Comparison of ENCODE assay signal across 2 cellular contexts in the genomic region with DNA sequence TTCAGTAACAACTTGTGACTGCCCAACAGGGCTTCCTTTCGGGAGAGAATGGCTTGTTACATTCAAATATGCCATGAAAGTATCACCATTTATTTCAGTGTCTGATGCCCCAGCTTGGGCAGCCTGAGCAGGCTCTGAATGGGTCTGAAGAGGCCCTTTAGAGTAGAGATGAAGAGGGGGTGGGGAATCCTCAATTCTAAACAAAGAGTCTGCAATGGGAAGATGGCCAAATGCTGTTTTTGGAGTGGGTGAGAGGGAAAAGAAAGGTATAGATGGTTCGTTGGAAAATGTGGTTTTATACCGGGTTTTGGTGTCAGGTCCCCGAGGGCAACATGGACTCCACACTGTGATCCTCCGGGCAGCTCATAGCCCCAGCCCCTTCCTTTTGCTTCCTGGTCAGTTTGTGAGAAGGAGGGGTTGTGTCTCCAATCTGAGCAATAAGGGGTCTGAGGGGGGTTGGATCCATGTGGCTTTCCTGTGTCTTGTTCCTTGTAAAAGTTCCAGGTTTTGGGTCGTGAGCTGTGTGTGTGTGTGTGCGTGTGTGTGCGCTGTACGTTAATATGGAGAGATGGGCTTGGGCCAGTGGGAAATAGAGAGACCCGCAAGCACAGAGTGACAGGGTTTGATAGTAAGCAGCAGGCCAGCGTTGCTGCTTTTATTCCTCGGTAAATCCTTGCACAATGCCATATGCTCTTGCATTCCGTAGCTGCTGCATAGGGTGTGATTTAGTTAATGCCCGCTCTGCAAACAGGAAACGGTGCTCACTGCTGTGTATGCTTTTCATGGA.
TF ChIP-seq lines count a peak whose summit lies in the region.

No MANE protein-coding gene starts in this region.

TF ChIP-seq in H1, 55 proteins besides CTCF, POLR2A, EP300 and RAD21 (continued from another document):
- TF ChIP-seq CEBPB (IDR thresholded peaks at IDR 0.05; ENCODE audit: low read depth, low read length), result peak; percentile 29; the same call in 1 of the 2 replicates
- no peak for TF ChIP-seq RNF2 (IDR thresholded peaks at IDR 0.05; ENCODE audit: borderline replicate concordance, low read depth, low read length, missing control alignments, poor library complexity, severe bottlenecking)
- TF ChIP-seq POLR2AphosphoS5 (IDR thresholded peaks at IDR 0.05; ENCODE audit: low read depth, low read length), result peak; percentile 34; the same call in 1 of the 2 replicates

TF ChIP-seq in neural cell, 6 proteins besides CTCF, POLR2A, EP300 and RAD21 (continued from another document):
- TF ChIP-seq, protein P1, sequence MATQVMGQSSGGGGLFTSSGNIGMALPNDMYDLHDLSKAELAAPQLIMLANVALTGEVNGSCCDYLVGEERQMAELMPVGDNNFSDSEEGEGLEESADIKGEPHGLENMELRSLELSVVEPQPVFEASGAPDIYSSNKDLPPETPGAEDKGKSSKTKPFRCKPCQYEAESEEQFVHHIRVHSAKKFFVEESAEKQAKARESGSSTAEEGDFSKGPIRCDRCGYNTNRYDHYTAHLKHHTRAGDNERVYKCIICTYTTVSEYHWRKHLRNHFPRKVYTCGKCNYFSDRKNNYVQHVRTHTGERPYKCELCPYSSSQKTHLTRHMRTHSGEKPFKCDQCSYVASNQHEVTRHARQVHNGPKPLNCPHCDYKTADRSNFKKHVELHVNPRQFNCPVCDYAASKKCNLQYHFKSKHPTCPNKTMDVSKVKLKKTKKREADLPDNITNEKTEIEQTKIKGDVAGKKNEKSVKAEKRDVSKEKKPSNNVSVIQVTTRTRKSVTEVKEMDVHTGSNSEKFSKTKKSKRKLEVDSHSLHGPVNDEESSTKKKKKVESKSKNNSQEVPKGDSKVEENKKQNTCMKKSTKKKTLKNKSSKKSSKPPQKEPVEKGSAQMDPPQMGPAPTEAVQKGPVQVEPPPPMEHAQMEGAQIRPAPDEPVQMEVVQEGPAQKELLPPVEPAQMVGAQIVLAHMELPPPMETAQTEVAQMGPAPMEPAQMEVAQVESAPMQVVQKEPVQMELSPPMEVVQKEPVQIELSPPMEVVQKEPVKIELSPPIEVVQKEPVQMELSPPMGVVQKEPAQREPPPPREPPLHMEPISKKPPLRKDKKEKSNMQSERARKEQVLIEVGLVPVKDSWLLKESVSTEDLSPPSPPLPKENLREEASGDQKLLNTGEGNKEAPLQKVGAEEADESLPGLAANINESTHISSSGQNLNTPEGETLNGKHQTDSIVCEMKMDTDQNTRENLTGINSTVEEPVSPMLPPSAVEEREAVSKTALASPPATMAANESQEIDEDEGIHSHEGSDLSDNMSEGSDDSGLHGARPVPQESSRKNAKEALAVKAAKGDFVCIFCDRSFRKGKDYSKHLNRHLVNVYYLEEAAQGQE (IDR thresholded peaks at IDR 0.05; ENCODE audit: borderline replicate concordance), result no peak
- TF ChIP-seq POLR2AphosphoS5 (IDR thresholded peaks at IDR 0.05), result no peak
- no peak for TF ChIP-seq TAF1 (IDR thresholded peaks at IDR 0.05; ENCODE audit: low read depth)
- no peak for TF ChIP-seq EZH2 (IDR thresholded peaks at IDR 0.05; ENCODE audit: borderline replicate concordance, insufficient read depth, low read length, poor library complexity, severe bottlenecking)
- TF ChIP-seq SMC3 (conservative IDR thresholded peaks at IDR 0.05; ENCODE audit: poor library complexity), result no peak
